Comparison of ENCODE assay signal across 8 cellular contexts in the genomic region with DNA sequence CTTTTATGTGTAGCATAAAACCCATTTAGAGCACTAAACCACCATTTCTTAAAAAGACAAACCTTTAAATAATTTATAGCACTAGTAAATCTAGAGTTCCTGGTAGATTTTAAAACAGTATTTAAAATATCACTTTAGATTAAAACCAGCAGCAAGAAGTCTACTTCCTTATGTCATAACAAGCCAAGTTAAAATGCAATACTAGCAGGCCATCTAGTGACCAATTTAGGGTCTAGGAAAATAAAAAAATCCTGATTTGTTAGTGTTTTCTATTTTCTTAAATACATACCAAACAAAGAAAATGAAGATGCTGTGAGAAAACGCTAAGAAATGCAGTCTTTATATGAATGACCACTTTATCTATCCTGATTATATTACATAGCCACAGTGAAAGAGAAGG. TPM values are rescaled to one million over a fixed set of nuclear protein-coding genes. Genes with fewer than 3 reads are reported as not detected.
DNase-seq lines count a peak whose midpoint lies in the region; ATAC-seq, FAIRE-seq and TF ChIP-seq lines count a peak whose summit lies in the region.

No MANE protein-coding gene starts in this region.

- H3K4me1 ChIP-seq in A549: no peaks in the 10 kb centered on the region
- no peaks in the 10 kb centered on the region for H3K4me1 ChIP-seq in kidney (ENCODE audit: control insufficient read depth in 1 of 2, insufficient read depth in 1 of 2, low read depth in 1 of 2, low read length in 2 of 2)

- CTCF ChIA-PET in A549 (lab: Yijun Ruan, JAX): no interaction called here

- FAIRE-seq in A549 (lab: Jason Lieb, UNC): no peak
- FAIRE-seq in kidney (lab: Jason Lieb, UNC): peak; percentile 83
- FAIRE-seq in RCC 7860 (lab: Jason Lieb, UNC): no peak

- peak; percentile 25; the same call in 2 of the 3 replicates for TF ChIP-seq CTCF in A549 (IDR thresholded peaks at IDR 0.05)
- peak; percentile 80 for TF ChIP-seq CTCF in VCaP (conservative IDR thresholded peaks at IDR 0.05)
- TF ChIP-seq CTCF in kidney (IDR thresholded peaks at IDR 0.05; ENCODE audit: borderline replicate concordance, extremely low read depth, insufficient read depth): peak; percentile 44

- POLR2A ChIA-PET in A549 (lab: Yijun Ruan, JAX): no interaction called here

- ATAC-seq in A549 (no peak), HG02938 (IDR thresholded peaks at IDR 0.05; ENCODE audit: unreplicated experiment) (no peak)

- H3K27ac ChIP-seq in A549: no peak overlapping the region
- H3K27ac ChIP-seq in VCaP: peak overlapping the region; percentile 80
- H3K27ac ChIP-seq in kidney (ENCODE audit: low read depth in 2 of 2, low read length in 2 of 2): no peak overlapping the region

- WGBS in A549 (ENCODE audit: missing lambda C conversion rate): 13% methylated on average over 1 of the region's 1 CpG

- H3K9ac ChIP-seq in kidney (ENCODE audit: low read length in 2 of 2): no peak overlapping the region

- no peak for TF ChIP-seq POLR2A in A549 (IDR thresholded peaks at IDR 0.05; ENCODE audit: low read length)

- no peak overlapping the region for H3K4me3 ChIP-seq in A549
- H3K4me3 ChIP-seq in kidney (ENCODE audit: low read length in 2 of 2): no peak overlapping the region

- H3K4me2 ChIP-seq in A549: no peak overlapping the region

- no peaks in the 10 kb centered on the region for H3K36me3 ChIP-seq in kidney (ENCODE audit: control insufficient read depth in 1 of 2, insufficient read depth in 2 of 2, low read length in 2 of 2)

- DNase-seq in A549 (ENCODE audit: low read depth in 1 of 2, low spot score in 1 of 2): peak in 1 of 2 experiments; percentile 5
- DNase-seq in HuH-7 (ENCODE audit: low spot score): peak; percentile 1
- DNase-seq in kidney: no peak
- DNase-seq in GOT3 (lab: John Stamatoyannopoulos, UW): no peak
- DNase-seq in ureter (ENCODE audit: low spot score): no peak
- DNase-seq in RCC 7860 (ENCODE audit: low spot score): no peak

- intact Hi-C loops in kidney (cut with DNase I): no loop called here

- peak; percentile 30 to 37; a peak in 4 of 5 replicates for TF ChIP-seq RAD21 in A549 (conservative IDR thresholded peaks at IDR 0.05 in 1 of 2, IDR thresholded peaks at IDR 0.05 in 1 of 2)

- no peaks in the 10 kb centered on the region for H3K9me3 ChIP-seq in A549
- no peaks in the 10 kb centered on the region for H3K9me3 ChIP-seq in kidney (ENCODE audit: control insufficient read depth in 1 of 2, low read length in 2 of 2)

- no peak for TF ChIP-seq EP300 in A549 (IDR thresholded peaks at IDR 0.05)

TF ChIP-seq in A549, 52 proteins besides CTCF, POLR2A, EP300 and RAD21:
- TF ChIP-seq ESRRA (IDR thresholded peaks at IDR 0.05; ENCODE audit: borderline replicate concordance, low read length): no peak
- no peak for TF ChIP-seq ZC3H11A (IDR thresholded peaks at IDR 0.05)
- no peak for TF ChIP-seq HOXA7 (CRISPR knock-in tag; IDR thresholded peaks at IDR 0.05)
- no peak for TF ChIP-seq MAFK (IDR thresholded peaks at IDR 0.05; ENCODE audit: partially characterized antibody)
- TF ChIP-seq CBX8 (IDR thresholded peaks at IDR 0.05): no peak
- TF ChIP-seq, protein P1, sequence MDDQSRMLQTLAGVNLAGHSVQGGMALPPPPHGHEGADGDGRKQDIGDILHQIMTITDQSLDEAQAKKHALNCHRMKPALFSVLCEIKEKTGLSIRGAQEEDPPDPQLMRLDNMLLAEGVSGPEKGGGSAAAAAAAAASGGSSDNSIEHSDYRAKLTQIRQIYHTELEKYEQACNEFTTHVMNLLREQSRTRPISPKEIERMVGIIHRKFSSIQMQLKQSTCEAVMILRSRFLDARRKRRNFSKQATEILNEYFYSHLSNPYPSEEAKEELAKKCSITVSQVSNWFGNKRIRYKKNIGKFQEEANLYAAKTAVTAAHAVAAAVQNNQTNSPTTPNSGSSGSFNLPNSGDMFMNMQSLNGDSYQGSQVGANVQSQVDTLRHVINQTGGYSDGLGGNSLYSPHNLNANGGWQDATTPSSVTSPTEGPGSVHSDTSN (IDR thresholded peaks at IDR 0.05): no peak
- TF ChIP-seq, protein P2, sequence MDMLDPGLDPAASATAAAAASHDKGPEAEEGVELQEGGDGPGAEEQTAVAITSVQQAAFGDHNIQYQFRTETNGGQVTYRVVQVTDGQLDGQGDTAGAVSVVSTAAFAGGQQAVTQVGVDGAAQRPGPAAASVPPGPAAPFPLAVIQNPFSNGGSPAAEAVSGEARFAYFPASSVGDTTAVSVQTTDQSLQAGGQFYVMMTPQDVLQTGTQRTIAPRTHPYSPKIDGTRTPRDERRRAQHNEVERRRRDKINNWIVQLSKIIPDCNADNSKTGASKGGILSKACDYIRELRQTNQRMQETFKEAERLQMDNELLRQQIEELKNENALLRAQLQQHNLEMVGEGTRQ (IDR thresholded peaks at IDR 0.05): no peak
- no peak for TF ChIP-seq MAZ (IDR thresholded peaks at IDR 0.05; ENCODE audit: borderline replicate concordance, low read depth, low read length)
- no peak for TF ChIP-seq HDAC2 (IDR thresholded peaks at IDR 0.05)
- TF ChIP-seq ZNF302 (CRISPR knock-in tag; IDR thresholded peaks at IDR 0.05): no peak
- TF ChIP-seq KDM5A (IDR thresholded peaks at IDR 0.05): no peak
- TF ChIP-seq TP53 (CRISPR knock-in tag; IDR thresholded peaks at IDR 0.05): no peak
- no peak for TF ChIP-seq RCOR1 (IDR thresholded peaks at IDR 0.05; ENCODE audit: low read depth, low read length)
- TF ChIP-seq HOXB5 (CRISPR knock-in tag; IDR thresholded peaks at IDR 0.05): no peak
- TF ChIP-seq ZSCAN20 (CRISPR knock-in tag; IDR thresholded peaks at IDR 0.05): no peak
- no peak for TF ChIP-seq EHMT2 (IDR thresholded peaks at IDR 0.05; ENCODE audit: low read depth)
- TF ChIP-seq, protein P3, sequence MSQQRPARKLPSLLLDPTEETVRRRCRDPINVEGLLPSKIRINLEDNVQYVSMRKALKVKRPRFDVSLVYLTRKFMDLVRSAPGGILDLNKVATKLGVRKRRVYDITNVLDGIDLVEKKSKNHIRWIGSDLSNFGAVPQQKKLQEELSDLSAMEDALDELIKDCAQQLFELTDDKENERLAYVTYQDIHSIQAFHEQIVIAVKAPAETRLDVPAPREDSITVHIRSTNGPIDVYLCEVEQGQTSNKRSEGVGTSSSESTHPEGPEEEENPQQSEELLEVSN (IDR thresholded peaks at IDR 0.05; ENCODE audit: borderline replicate concordance, low read depth): no peak
- no peak for TF ChIP-seq HEYL (CRISPR knock-in tag; IDR thresholded peaks at IDR 0.05)

RNA-seq across cellular contexts. Expression of a gene that starts 53.9 kb away (rescaled TPM):
- polyA plus RNA-seq in A549 (2011; rRNA removed) (42.9 and 52.5 TPM in 2 replicates), A549 (2017; fragmentation: RNase III; extraction: RNeasy Plus Mini Kit Qiagen cat#74134 plus additional on column Dnase treatment) (46.1 to 49.0 TPM (median 47.3 TPM) in 3 replicates), kidney (ENCODE audit: insufficient read depth, low read depth, low replicate concordance) (28.1 TPM)
- 24.6 and 25.1 TPM in 2 replicates for polyA plus RNA-seq in A549 (2012; cell fraction: cytosol; rRNA removed)
- 19.1 and 27.5 TPM in 2 replicates for polyA plus RNA-seq in A549 (2012; cell fraction: nucleus; rRNA removed)
- polyA minus RNA-seq in A549 (2011; rRNA and poly(A)+ RNA removed): 31.3 and 39.0 TPM in 2 replicates
- total RNA-seq in kidney (47.7 TPM), ureter (44.7 TPM)

Comparison
In these comparisons a context has a peak if more than half of its experiments do, and no peak if none do; other contexts are left out.
1. CTCF ChIP-seq: peak in every context shown above with its lines; median percentile 80 in VCaP; 44 in kidney; 25 in A549.